8 cellular contexts compared by ENCODE assay signal in the genomic region with DNA sequence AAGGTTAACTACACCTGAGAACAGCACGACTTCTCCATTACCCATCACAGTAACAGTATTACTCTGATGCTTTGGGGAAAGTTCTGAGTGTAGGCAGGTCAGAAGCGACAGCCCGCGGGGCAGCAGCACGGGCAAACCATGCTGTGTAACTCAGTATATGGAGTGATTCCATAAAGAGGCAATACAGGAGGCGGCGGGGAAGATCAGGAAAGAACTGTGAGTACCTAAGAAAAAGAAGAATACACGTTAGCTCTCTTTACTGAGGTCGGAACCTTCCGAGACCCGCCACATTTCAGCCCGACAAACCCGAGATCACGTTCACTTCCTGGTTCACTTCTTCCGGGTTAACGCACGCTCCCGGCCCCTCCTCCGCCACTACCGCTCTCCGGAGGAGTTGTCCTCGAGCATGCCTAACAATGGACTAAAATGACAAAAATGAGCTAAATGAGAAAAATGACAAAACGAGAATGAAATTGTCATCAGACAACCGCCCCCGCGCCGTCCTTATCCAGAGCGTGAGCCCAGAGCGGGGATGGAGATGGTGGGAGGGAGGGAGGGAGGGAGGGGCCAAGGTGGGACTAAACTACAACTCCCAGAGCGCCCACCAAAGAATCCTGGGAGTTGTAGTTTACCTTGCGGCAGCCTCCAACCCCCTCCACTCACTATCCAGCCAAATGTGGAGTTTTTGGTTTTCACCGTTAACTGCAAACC. TPM values are rescaled to one million over a fixed set of nuclear protein-coding genes. Genes with fewer than 3 reads are reported as not detected.
DNase-seq lines count a peak whose midpoint lies in the region; ATAC-seq lines count a peak whose summit lies in the region.

Gene MTRF1 (minus strand): TSS at position 316 of the 711 bp plus-strand sequence. CDS start 2,669 bp downstream, outside the sequence.

- intact Hi-C loops in right cardiac atrium (cut with DNase I), result no loop called here
- intact Hi-C loops in aorta (cut with DNase I), result loop anchor here in 1 of 2 donors (1.0 kb wide), 1 partner anchor 48 kb away; the partner anchor contains the start of gene NAA16

- H3K4me1 ChIP-seq in right cardiac atrium (ENCODE audit: control insufficient read depth, insufficient read depth, low read length) (no peaks in the 10 kb centered on the region), aorta (ENCODE audit: control insufficient read depth in 1 of 2, insufficient read depth in 2 of 2, low read length in 2 of 2) (no peaks in the 10 kb centered on the region)

- peaks cover 0 to 4% of the 10 kb centered on the region in 2 donors for H3K36me3 ChIP-seq in aorta (ENCODE audit: control insufficient read depth in 1 of 2, insufficient read depth in 2 of 2, low read length in 1 of 2)

- ATAC-seq in GM18499 (IDR thresholded peaks at IDR 0.05; ENCODE audit: insufficient read depth, unreplicated experiment) (peak; percentile 82), HG02885 (IDR thresholded peaks at IDR 0.05; ENCODE audit: poor library complexity, unreplicated experiment) (peak; percentile 95), right cardiac atrium (peak; percentile 97 to 98), aorta (ENCODE audit: low FRiP score) (peak; percentile 94)

- under 1% methylated on average over 32 of the region's 32 CpGs for WGBS in right cardiac atrium
- WGBS in aorta, 2 donors, result 0% methylated on average over 32 of the region's 32 CpGs

- DNase-seq in NCI-H1694 (lab: John Stamatoyannopoulos, UW) (peak; percentile 74), T-helper 2 cell (peak; percentile 34 to 92 (median 73)), anterior cingulate cortex (lab: John Stamatoyannopoulos, UW) (peak; percentile 12 to 94 (median 82)), right cardiac atrium (peak; percentile 84 to 92 (median 90)), renal cortical epithelial cell (ENCODE audit: low read depth) (peak; percentile 72), aorta (peak; percentile 87 to 91)

- H3K4me3 ChIP-seq in right cardiac atrium (ENCODE audit: low read length) (peak within 1 kb of the TSS; percentile 100), aorta (ENCODE audit: low read length in 2 of 2) (peak within 1 kb of the TSS; percentile 48 to 97)

- H3K27ac ChIP-seq in right cardiac atrium (ENCODE audit: low read length), result peak within 1 kb of the TSS; percentile 96
- peak within 1 kb of the TSS in 1 of 2 donors; percentile 49 for H3K27ac ChIP-seq in aorta (ENCODE audit: low read depth in 1 of 2, low read length in 2 of 2)

- H3K27me3 ChIP-seq in right cardiac atrium (ENCODE audit: control insufficient read depth, insufficient read depth) (no peaks in the 10 kb centered on the region), aorta (ENCODE audit: control insufficient read depth in 1 of 2, insufficient read depth in 2 of 2, low read length in 1 of 2) (no peaks in the 10 kb centered on the region)

- H3K9me3 ChIP-seq in right cardiac atrium (ENCODE audit: control insufficient read depth, low read length) (no peaks in the 10 kb centered on the region), aorta (ENCODE audit: control insufficient read depth, low read length) (no peaks in the 10 kb centered on the region)

RNA-seq across cellular contexts. Expression of gene MTRF1, which starts in this region (rescaled TPM):
- total RNA-seq in right cardiac atrium (10 to 100 TPM; 11.0 to 14.3 (median 12.3) TPM), renal cortical epithelial cell (7.3 and 15.9 TPM in 2 replicates), aorta (10 to 100 TPM in 1 of 2 donors, 1 to 10 TPM in 1; 6.8 to 13.7 TPM)
- polyA plus RNA-seq in right cardiac atrium (12.6 TPM), aorta (10 to 100 TPM in 1 of 2 donors, 1 to 10 TPM in 1; 9.3 to 10.7 TPM)
